Comparison of ENCODE assay signal across 16 cellular contexts in the genomic region with DNA sequence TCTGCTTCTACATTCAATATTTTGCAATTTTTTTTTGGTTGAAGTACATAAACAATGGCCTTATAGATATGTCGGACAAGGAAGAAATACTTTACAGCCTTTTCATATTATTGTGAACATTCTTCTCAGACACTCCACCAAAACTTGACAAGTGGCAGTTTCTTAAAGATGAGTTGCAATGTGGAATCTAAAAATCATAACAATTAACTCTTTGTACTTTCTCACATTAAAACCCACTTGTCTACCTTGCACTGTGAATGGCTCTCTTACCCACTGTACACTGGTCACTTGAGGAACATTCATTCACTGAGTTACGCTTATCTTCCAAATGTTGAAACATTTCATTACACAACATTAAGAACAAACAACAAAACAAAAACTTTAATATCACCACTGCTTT.
"Had no signal": no experiment of that assay in that cellular context is flagged by ENCODE, and none has a peak within 500 bp of the region (broad histone marks: within the 10 kb centered on the region; RNA-seq: fewer than 3 reads in every experiment).

No MANE protein-coding gene starts in this region.

- H3K27me3 Mint-ChIP-seq: naive thymus-derived CD4-positive, alpha-beta T cell; stimulated activated memory B cell treated with anti-CD40 and anti-IgM and Interleukin-4, amounts not matched to agents 10 μg/mL and 1 μg/mL and 100 μg/mL, for 72 hours; stimulated activated naive CD8-positive, alpha-beta T cell treated with anti-CD3 and anti-CD28 coated beads, Interleukin-15, Interleukin-2, amounts not matched to agents 100 ng/mL and 50 ng/mL, for 24 hours had no signal

- ATAC-seq: heart left ventricle; left colon; naive thymus-derived CD4-positive, alpha-beta T cell; sciatic nerve; stimulated activated memory B cell treated with anti-CD40 and anti-IgM and Interleukin-4, amounts not matched to agents 10 μg/mL and 1 μg/mL and 100 μg/mL, for 72 hours had no signal

- H3K27ac Mint-ChIP-seq: stimulated activated memory B cell treated with anti-CD40 and anti-IgM and Interleukin-4, amounts not matched to agents 10 μg/mL and 1 μg/mL and 100 μg/mL, for 72 hours; stimulated activated naive CD8-positive, alpha-beta T cell treated with anti-CD3 and anti-CD28 coated beads, Interleukin-15, Interleukin-2, amounts not matched to agents 100 ng/mL and 50 ng/mL, for 24 hours had no signal

- H3K4me3 Mint-ChIP-seq: naive thymus-derived CD4-positive, alpha-beta T cell; stimulated activated memory B cell treated with anti-CD40 and anti-IgM and Interleukin-4, amounts not matched to agents 10 μg/mL and 1 μg/mL and 100 μg/mL, for 72 hours; stimulated activated naive CD8-positive, alpha-beta T cell treated with anti-CD3 and anti-CD28 coated beads, Interleukin-15, Interleukin-2, amounts not matched to agents 100 ng/mL and 50 ng/mL, for 24 hours had no signal

- DNase-seq: dorsolateral prefrontal cortex; effector CD8-positive, alpha-beta T cell; heart left ventricle; hippocampal formation; left colon; mesendoderm; naive thymus-derived CD4-positive, alpha-beta T cell; posterior cingulate gyrus; spleen; stimulated activated CD4-positive, alpha-beta T cell treated with anti-CD3 and anti-CD28 coated beads, Interleukin-15, amount 100 ng/mL, for 24 hours; stimulated activated CD4-positive, alpha-beta T cell treated with anti-CD3 and anti-CD28 coated beads, Interleukin-1b, Interleukin-23, amount 100 ng/mL, for 48 hours; stimulated activated CD4-positive, alpha-beta T cell treated with anti-CD3 and anti-CD28 coated beads, Interleukin-4, amount 100 ng/mL, for 24 hours; testis had no signal

- H3K9me3 Mint-ChIP-seq: naive thymus-derived CD4-positive, alpha-beta T cell; stimulated activated memory B cell treated with anti-CD40 and anti-IgM and Interleukin-4, amounts not matched to agents 10 μg/mL and 1 μg/mL and 100 μg/mL, for 72 hours; stimulated activated naive CD8-positive, alpha-beta T cell treated with anti-CD3 and anti-CD28 coated beads, Interleukin-15, Interleukin-2, amounts not matched to agents 100 ng/mL and 50 ng/mL, for 24 hours had no signal
